In the genomic region with DNA sequence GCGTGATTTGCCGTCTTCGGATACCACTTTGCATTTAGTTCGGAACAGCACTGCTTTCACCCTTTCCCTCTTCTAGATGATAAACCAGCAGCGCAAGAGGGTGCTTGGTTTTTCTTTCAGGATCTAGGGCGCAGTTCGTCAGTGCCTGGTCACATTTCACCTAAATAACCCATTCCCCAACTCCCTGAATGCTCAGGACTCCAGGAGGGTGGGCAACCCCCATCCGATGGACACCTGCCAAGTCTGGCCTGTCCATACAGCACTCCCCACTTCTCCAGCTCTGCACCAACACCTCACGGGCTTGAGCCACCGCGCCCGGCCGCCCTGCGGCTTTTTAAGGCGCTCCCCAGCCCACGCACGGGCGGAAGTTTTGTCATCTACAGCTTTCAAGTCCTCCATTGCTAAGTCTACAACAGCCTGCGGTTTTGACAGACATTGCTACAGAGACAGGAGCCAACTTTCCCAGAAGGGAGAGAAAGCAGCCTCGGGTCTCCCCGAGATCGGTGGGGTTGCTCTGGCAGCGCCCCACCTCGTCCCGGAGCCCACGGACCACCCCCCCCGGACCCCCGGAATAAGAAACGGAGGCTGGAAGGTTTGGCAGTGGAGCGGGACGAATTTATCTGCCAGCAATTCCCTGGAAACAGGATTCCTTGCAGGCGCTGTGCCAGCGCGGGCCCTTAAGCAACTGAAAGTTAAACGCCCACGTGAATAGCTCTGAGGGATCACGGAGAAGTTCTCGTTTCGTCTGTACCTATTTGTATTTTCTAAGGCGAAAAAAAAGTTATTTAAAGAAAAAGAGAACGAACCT, we compare ENCODE assay signal across 1 cellular context.
TF ChIP-seq lines count a peak whose summit lies in the region.

No MANE protein-coding gene starts in this region.

TF ChIP-seq in HEK293T, 16 proteins besides CTCF, POLR2A, EP300 and RAD21 (continued from another document):
- TF ChIP-seq L3MBTL2 (conservative IDR thresholded peaks at IDR 0.05) (no peak), ZNF384 (IDR thresholded peaks at IDR 0.05) (no peak), BHLHE40 (IDR thresholded peaks at IDR 0.05; ENCODE audit: borderline replicate concordance) (no peak)
TF ChIP-seq in HEK293T: peak in this region for 0.
